1 cellular context compared by ENCODE assay signal in genomic region chr13:94711561-94712286, GRCh38.
TF ChIP-seq lines count a peak whose summit lies in the region.

No MANE protein-coding gene starts in this region.

TF ChIP-seq in HepG2, 621 proteins besides CTCF, POLR2A, EP300 and RAD21:
- TF ChIP-seq ZNF431 (CRISPR knock-in tag; IDR thresholded peaks at IDR 0.05; ENCODE audit: borderline replicate concordance, low read depth) (no peak), ZNF253 (CRISPR knock-in tag; IDR thresholded peaks at IDR 0.05; ENCODE audit: borderline replicate concordance) (no peak), ZNF747 (CRISPR knock-in tag; IDR thresholded peaks at IDR 0.05; ENCODE audit: borderline replicate concordance) (no peak), ZBTB8A (CRISPR knock-in tag; IDR thresholded peaks at IDR 0.05; ENCODE audit: borderline replicate concordance, low read depth) (no peak), NFRKB (IDR thresholded peaks at IDR 0.05) (no peak), GFI1 (CRISPR knock-in tag; IDR thresholded peaks at IDR 0.05; ENCODE audit: borderline replicate concordance) (no peak), ZFP36L2 (CRISPR knock-in tag; IDR thresholded peaks at IDR 0.05) (no peak), NFIC (IDR thresholded peaks at IDR 0.05; ENCODE audit: low read length) (no peak), HOXA7 (CRISPR knock-in tag; IDR thresholded peaks at IDR 0.05) (no peak), IRF2 (CRISPR knock-in tag; IDR thresholded peaks at IDR 0.05) (no peak), ZFP91 (CRISPR knock-in tag; IDR thresholded peaks at IDR 0.05; ENCODE audit: borderline replicate concordance) (no peak), SMYD3 (CRISPR knock-in tag; IDR thresholded peaks at IDR 0.05) (no peak), ZNF672 (CRISPR knock-in tag; IDR thresholded peaks at IDR 0.05) (no peak)
TF ChIP-seq in HepG2: peak in this region for 0.
